Comparison of ENCODE assay signal across 9 cellular contexts in the genomic region with DNA sequence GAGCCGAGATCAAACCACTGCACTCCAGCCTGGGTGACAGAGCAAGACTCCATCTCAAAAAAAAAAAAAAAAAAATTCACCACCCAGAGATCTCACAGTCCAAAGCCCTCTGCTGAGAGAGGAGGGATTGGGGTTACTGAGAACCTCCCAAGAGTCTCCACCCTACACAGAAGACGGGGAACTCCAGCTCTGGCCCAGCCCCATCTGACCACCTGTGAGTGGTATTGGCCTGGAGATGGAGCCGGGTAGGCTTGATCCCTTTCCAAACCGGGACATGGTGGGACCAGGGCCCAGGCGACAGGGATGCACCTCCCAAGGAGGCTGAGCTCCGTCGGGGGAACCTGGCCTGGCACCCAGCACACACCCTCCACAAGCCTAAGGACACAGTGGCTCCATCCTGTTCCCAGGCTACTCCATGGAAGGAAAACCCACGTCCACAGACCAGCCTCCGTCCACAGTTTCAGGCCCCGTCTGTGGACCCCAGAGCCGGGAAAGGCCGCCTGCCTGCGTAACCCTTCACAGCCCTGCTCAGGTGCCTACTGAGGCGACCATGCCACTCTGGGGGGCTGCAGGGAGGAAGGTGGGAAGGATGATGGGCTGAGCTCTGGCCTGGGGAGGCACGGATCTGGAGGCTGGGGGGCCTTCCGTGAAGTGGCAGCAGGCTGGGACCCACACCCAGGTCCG. TPM values are rescaled to one million over a fixed set of nuclear protein-coding genes. Genes with fewer than 3 reads are reported as not detected.
DNase-seq lines count a peak whose midpoint lies in the region; ATAC-seq, FAIRE-seq and TF ChIP-seq lines count a peak whose summit lies in the region.
"Had no signal": no experiment of that assay in that cellular context is flagged by ENCODE, and none has a peak within 500 bp of the region (broad histone marks: within the 10 kb centered on the region; RNA-seq: fewer than 3 reads in every experiment).

No MANE protein-coding gene starts in this region.

- peak overlapping the region; percentile 89 for H3K4me3 ChIP-seq in CD8-positive, alpha-beta T cell (ENCODE audit: low read depth, low read length)
- H3K4me3 ChIP-seq in OCI-LY3 (ENCODE audit: low read length) = peak overlapping the region; percentile 92
- H3K4me3 ChIP-seq in epithelial cell of esophagus (ENCODE audit: low read length) = peak overlapping the region; percentile 94
- peak overlapping the region in 3 of 4 donors; percentile 76 to 81 (median 81) for H3K4me3 ChIP-seq in pancreas

- POLR2A ChIA-PET in CD8-positive, alpha-beta T cell (lab: Charles Lee) = interaction anchor here (0.8 to 15.7 kb wide), 7 partner anchors 9 to 59 kb away, joined by 3 to 647 read pairs (median 4); a partner anchor contains a TSS

- DNase-seq in CD8-positive, alpha-beta T cell = no peak
- DNase-seq in epithelial cell of esophagus (ENCODE audit: low read depth) (no peak), pancreas (peak in 2 of 6 donors; percentile 42 to 78), SHP77 (lab: John Stamatoyannopoulos, UW) (no peak), HUDEP-2 (lab: John Stamatoyannopoulos, UW; ENCODE audit: unreplicated experiment in 76 of 76) (no peak), D341Med (ENCODE audit: low spot score) (no peak)
- DNase-seq: NCI-H1417 treated with DMSO at 0.1 percent for 48 hours had no signal

- WGBS in pancreas, 2 donors = 20 to 33% methylated on average over 17 of the region's 17 CpGs

- H3K4me3 Mint-ChIP-seq in CD8-positive, alpha-beta T cell = peak overlapping the region; percentile 90

- H3K4me1 Mint-ChIP-seq in CD8-positive, alpha-beta T cell (ENCODE audit: low read depth) = peaks cover 50% of the 10 kb centered on the region

- peaks cover 41% of the 10 kb centered on the region for H3K4me1 ChIP-seq in CD8-positive, alpha-beta T cell (ENCODE audit: insufficient read depth, low read length)
- H3K4me1 ChIP-seq in OCI-LY3 (ENCODE audit: low read length) = peaks cover 37% of the 10 kb centered on the region
- peaks cover 26 to 40% (median 34%) of the 10 kb centered on the region in 3 donors for H3K4me1 ChIP-seq in pancreas

- H3K9me3 Mint-ChIP-seq in CD8-positive, alpha-beta T cell = no peaks in the 10 kb centered on the region

- peak overlapping the region; percentile 67 for H3K27ac Mint-ChIP-seq in CD8-positive, alpha-beta T cell

- TF ChIP-seq CTCF in CD8-positive, alpha-beta T cell (IDR thresholded peaks at IDR 0.05) = no peak
- TF ChIP-seq CTCF in OCI-LY3 (IDR thresholded peaks at IDR 0.05; ENCODE audit: low read depth, low read length) (no peak), epithelial cell of esophagus (IDR thresholded peaks at IDR 0.05; ENCODE audit: insufficient read depth, low read depth, low read length, missing control alignments) (no peak), pancreas (IDR thresholded peaks at IDR 0.05) (no peak)

- no peak overlapping the region for H2AFZ ChIP-seq in OCI-LY3 (ENCODE audit: low read depth, low read length)

- H3K9me3 ChIP-seq in CD8-positive, alpha-beta T cell (ENCODE audit: low read length) = no peaks in the 10 kb centered on the region
- no peaks in the 10 kb centered on the region for H3K9me3 ChIP-seq in OCI-LY3 (ENCODE audit: insufficient read depth, low read length)
- H3K9me3 ChIP-seq in pancreas = no peaks in the 10 kb centered on the region

- H3K27me3 ChIP-seq in CD8-positive, alpha-beta T cell (ENCODE audit: insufficient read depth, low read length) = no peaks in the 10 kb centered on the region
- H3K27me3 ChIP-seq in OCI-LY3 (ENCODE audit: low read depth, low read length) = no peaks in the 10 kb centered on the region
- no peaks in the 10 kb centered on the region for H3K27me3 ChIP-seq in pancreas

- peaks cover 69% of the 10 kb centered on the region for H3K79me2 ChIP-seq in OCI-LY3 (ENCODE audit: low read length)

- no peak for ATAC-seq in CD8-positive, alpha-beta T cell
- ATAC-seq in pancreas = no peak
- no peak for ATAC-seq in activated CD4-positive, CD25-positive, alpha-beta regulatory T cell treated with anti-CD3 and anti-CD28 coated beads, Interleukin-2, amount 50 U/mL, for 24 hours

- intact Hi-C loops in CD8-positive, alpha-beta T cell (cut with DNase I, micrococcal nuclease) = no loop called here
- intact Hi-C loops in pancreas (cut with DNase I) = no loop called here

- H3K4me2 ChIP-seq in OCI-LY3 (ENCODE audit: low read length) = peak overlapping the region; percentile 89

- FAIRE-seq in pancreas (lab: Jason Lieb, UNC) = no peak

- CTCF ChIA-PET in CD8-positive, alpha-beta T cell (lab: Charles Lee) = interaction anchor here (1.3 to 1.4 kb wide), 3 partner anchors 12 to 249 kb away, joined by 3 to 4 read pairs (median 3); a partner anchor contains a TSS

- H3K27ac ChIP-seq in CD8-positive, alpha-beta T cell (ENCODE audit: low read depth, low read length) = no peak overlapping the region
- H3K27ac ChIP-seq in OCI-LY3 (ENCODE audit: low read length) (peak overlapping the region; percentile 76), pancreas (no peak overlapping the region)

- peaks cover 63% of the 10 kb centered on the region for H4K20me1 ChIP-seq in OCI-LY3 (ENCODE audit: insufficient read depth, low read length)

- peaks cover 7% of the 10 kb centered on the region for H3K36me3 Mint-ChIP-seq in CD8-positive, alpha-beta T cell

- H3K9ac ChIP-seq in OCI-LY3 (ENCODE audit: low read length) = peak overlapping the region; percentile 96

- no peaks in the 10 kb centered on the region for H3K27me3 Mint-ChIP-seq in CD8-positive, alpha-beta T cell (ENCODE audit: low read depth)

- no peaks in the 10 kb centered on the region for H3K36me3 ChIP-seq in CD8-positive, alpha-beta T cell (ENCODE audit: insufficient read depth, low read length)
- peaks cover 11% of the 10 kb centered on the region for H3K36me3 ChIP-seq in OCI-LY3 (replicated peaks; ENCODE audit: low read depth, low read length)
- H3K36me3 ChIP-seq in pancreas = peaks cover 0 to 2% (median 0%) of the 10 kb centered on the region in 3 donors

RNA-seq across cellular contexts. Expression of a gene that starts 1.8 kb away (rescaled TPM):
- 100 to 1,000 TPM; 408 to 443 TPM for total RNA-seq in CD8-positive, alpha-beta T cell
- total RNA-seq in pancreas = 10 to 100 TPM; 65.9 to 99.1 (median 83.7) TPM
- 100 to 1,000 TPM; 385 to 448 TPM for polyA plus RNA-seq in pancreas

RNA-seq across cellular contexts. Expression of a gene that starts 2.2 kb away (rescaled TPM):
- total RNA-seq in CD8-positive, alpha-beta T cell = not detected
- total RNA-seq in pancreas = not detected
- polyA plus RNA-seq in pancreas = not detected

RNA-seq across cellular contexts. Expression of a gene that starts 7.3 kb away (rescaled TPM):
- total RNA-seq in CD8-positive, alpha-beta T cell = 100 to 1,000 TPM; 382 to 392 TPM
- 10 to 100 TPM; 46.4 to 73.8 (median 56.2) TPM for total RNA-seq in pancreas
- 10 to 100 TPM; 20.4 to 40.9 TPM for polyA plus RNA-seq in pancreas

RNA-seq across cellular contexts. Expression of a gene that starts 18.9 kb away (rescaled TPM):
- total RNA-seq in CD8-positive, alpha-beta T cell = under 1 TPM; 0.35 to 0.53 TPM
- total RNA-seq in pancreas = not detected
- polyA plus RNA-seq in pancreas = under 1 TPM; 0.08 to 0.09 TPM

RNA-seq across cellular contexts. Expression of a gene that starts 20.8 kb away (rescaled TPM):
- 10 to 100 TPM; 93.3 to 98.0 TPM for total RNA-seq in CD8-positive, alpha-beta T cell
- 10 to 100 TPM in 4 of 6 donors, 1 to 10 TPM in 2; 6.9 to 27.0 (median 16.0) TPM for total RNA-seq in pancreas
- 100 to 1,000 TPM in 1 of 2 donors, 10 to 100 TPM in 1; 60.9 to 131 TPM for polyA plus RNA-seq in pancreas

Comparison
In these comparisons a context has a peak if more than half of its experiments do, and no peak if none do; other contexts are left out.
1. RNA of a gene that starts 1.8 kb away (total RNA-seq): 408 to 443 TPM in CD8-positive, alpha-beta T cell; 65.9 to 99.1 TPM in pancreas; every median in the first group is over 4 times any median in the second.
2. RNA of a gene that starts 7.3 kb away (total RNA-seq): 382 to 392 TPM in CD8-positive, alpha-beta T cell; 46.4 to 73.8 TPM in pancreas; every median in the first group is over 4 times any median in the second.
3. Peak in every context shown above with its lines, with median percentiles within 50 percentile points of each other: H3K4me3 ChIP-seq.